ENCODE assay signal across 21 cellular contexts in the genomic region with DNA sequence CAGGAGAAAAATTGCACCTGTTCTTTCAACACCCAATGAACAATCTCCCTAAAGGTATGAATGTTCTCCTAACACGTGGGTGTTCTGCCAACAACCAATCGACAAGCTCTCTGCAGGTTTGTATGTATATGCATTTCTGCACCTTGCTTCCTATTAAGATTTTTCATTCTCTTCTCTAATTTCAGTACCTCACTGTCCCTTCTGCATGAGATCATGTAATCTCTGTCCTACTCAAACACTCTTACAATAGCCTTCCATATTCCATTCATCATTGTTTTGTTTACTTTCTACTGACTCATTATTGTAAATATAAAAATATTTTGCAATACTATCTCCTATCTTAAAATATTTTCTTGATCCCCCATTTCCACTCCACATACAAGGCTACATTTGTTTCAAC.
"Had no signal": no experiment of that assay in that cellular context is flagged by ENCODE, and none has a peak within 500 bp of the region (broad histone marks: within the 10 kb centered on the region; RNA-seq: fewer than 3 reads in every experiment).

No MANE protein-coding gene starts in this region.

- DNase-seq: NCI-H1092, NCI-H1105 treated with DMSO at 0.1 percent for 48 hours, NCI-H1417 treated with DMSO at 0.1 percent for 48 hours, NCI-H146, NCI-H1694 treated with DMSO at 0.1 percent for 48 hours, NCI-H1930, NCI-H2081, NCI-H2107, NCI-H2227 treated with DMSO at 0.1 percent for 48 hours, NCI-H524, NCI-H526 treated with DMSO at 0.1 percent for 48 hours, NCI-H774, PC-9, Peyer's patch, Right ventricle myocardium superior, SIG-M5 had no signal

- H3K4me1 ChIP-seq: Peyer's patch, SJSA1 had no signal

- H3K9ac ChIP-seq: KMS-11 had no signal

- H3K27me3 ChIP-seq: Peyer's patch, SJSA1 had no signal

- H3K9me3 ChIP-seq: Peyer's patch, SJSA1 had no signal

- H2AFZ ChIP-seq: PC-9 had no signal

- H3K4me3 ChIP-seq: K562, PC-9, Peyer's patch, SJSA1, SK-N-MC had no signal

- ATAC-seq: K562 had no signal

- H3K36me3 ChIP-seq: Peyer's patch, SJSA1 had no signal

- H3K4me2 ChIP-seq: KMS-11, PC-9 had no signal

- H3K27ac ChIP-seq: HL-60, KMS-11, PC-9, Peyer's patch, SJSA1, SK-N-MC had no signal
